In genomic region chr14:68931063-68931462, GRCh38 we compare ENCODE assay signal across 1 cellular context.
TF ChIP-seq lines count a peak whose summit lies in the region.

No MANE protein-coding gene starts in this region.

TF ChIP-seq in IMR-90, 13 proteins besides CTCF, POLR2A, EP300 and RAD21 (continued from another document):
- TF ChIP-seq CHD1 (IDR thresholded peaks at IDR 0.05; ENCODE audit: low read depth, low read length) (no peak), BHLHE40 (IDR thresholded peaks at IDR 0.05; ENCODE audit: low read depth, low read length) (no peak), ELK1 (IDR thresholded peaks at IDR 0.05; ENCODE audit: borderline replicate concordance, low read depth, low read length) (no peak), RCOR1 (IDR thresholded peaks at IDR 0.05; ENCODE audit: insufficient replicate concordance, low read length) (no peak), MXI1 (IDR thresholded peaks at IDR 0.05; ENCODE audit: borderline replicate concordance, low read depth, low read length) (no peak), RFX5 (IDR thresholded peaks at IDR 0.05; ENCODE audit: low read depth, low read length) (no peak), SMC3 (IDR thresholded peaks at IDR 0.05; ENCODE audit: low read depth, low read length) (no peak), MAZ (IDR thresholded peaks at IDR 0.05; ENCODE audit: borderline replicate concordance, low read depth, low read length) (no peak), CEBPB (IDR thresholded peaks at IDR 0.05; ENCODE audit: low read depth, low read length) (no peak)
TF ChIP-seq in IMR-90: peak in this region for 0.
